Comparison of ENCODE assay signal across 19 cellular contexts in the genomic region with DNA sequence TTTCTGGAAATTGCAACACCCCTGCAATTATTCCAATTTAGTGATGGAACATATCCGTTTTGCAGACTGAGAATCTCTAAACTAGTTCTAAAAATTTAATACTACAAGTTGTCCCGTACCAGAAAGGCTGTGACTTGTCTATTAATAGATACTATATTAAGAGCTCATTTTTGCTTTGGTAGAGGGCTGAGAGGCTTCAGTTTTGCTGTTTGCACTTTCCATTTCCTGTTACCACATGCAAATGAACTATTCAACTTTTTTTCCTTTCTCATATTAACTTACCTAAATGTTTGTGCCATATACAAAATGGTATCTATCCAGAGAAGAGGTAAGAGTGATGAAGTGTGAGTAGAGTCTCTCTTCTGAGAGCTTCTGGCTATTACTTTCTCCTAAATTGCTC.
DNase-seq lines count a peak whose midpoint lies in the region; ATAC-seq lines count a peak whose summit lies in the region.
"Had no signal": no experiment of that assay in that cellular context is flagged by ENCODE, and none has a peak within 500 bp of the region (broad histone marks: within the 10 kb centered on the region; RNA-seq: fewer than 3 reads in every experiment).

No MANE protein-coding gene starts in this region.

- in situ Hi-C loops in KBM-7 (cut with MboI; ENCODE audit: low pct_unique_long_range_greater_than_20kb, low sequenced_read_pairs): no loop called here

- H3K27me3 Mint-ChIP-seq in activated T-cell treated with anti-CD3 and anti-CD28 coated beads, Interleukin-2, amount 50 U/mL, for 4 hours (ENCODE audit: low read depth): peaks cover 7% of the 10 kb centered on the region

- DNase-seq in NCI-H1092 treated with DMSO at 0.1 percent for 48 hours (lab: John Stamatoyannopoulos, UW): no peak
- DNase-seq in KBM-7: no peak
- no peak for DNase-seq in activated CD4-positive, alpha-beta T cell treated with anti-CD3 and anti-CD28 coated beads, Interleukin-2, amount 50 U/mL, for 1 hour
- no peak for DNase-seq in activated T-cell treated with anti-CD3 and anti-CD28 coated beads, Interleukin-2, amount 50 U/mL, for 4 hours
- DNase-seq: activated T-cell treated with anti-CD3 and anti-CD28 coated beads, Interleukin-2, amount 50 U/mL, for 72 hours; effector CD4-positive, alpha-beta T cell; EL; heart right ventricle; kidney; MG63; NCI-H2081 treated with DMSO at 0.1 percent for 48 hours had no signal

- H3K36me3 Mint-ChIP-seq in activated T-cell treated with anti-CD3 and anti-CD28 coated beads, Interleukin-2, amount 50 U/mL, for 4 hours (ENCODE audit: insufficient read depth): no peaks in the 10 kb centered on the region
- H3K36me3 Mint-ChIP-seq: neural progenitor cell had no signal

- H3K9me3 Mint-ChIP-seq in activated T-cell treated with anti-CD3 and anti-CD28 coated beads, Interleukin-2, amount 50 U/mL, for 4 hours: no peaks in the 10 kb centered on the region
- H3K9me3 Mint-ChIP-seq: neural progenitor cell had no signal

- H3K4me1 Mint-ChIP-seq in activated T-cell treated with anti-CD3 and anti-CD28 coated beads, Interleukin-2, amount 50 U/mL, for 4 hours (ENCODE audit: low read depth): peaks cover 2% of the 10 kb centered on the region
- H3K4me1 Mint-ChIP-seq: neural progenitor cell had no signal

- ATAC-seq in GM18508 (IDR thresholded peaks at IDR 0.05; ENCODE audit: insufficient read depth, unreplicated experiment): peak; percentile 70
- peak; percentile 70 for ATAC-seq in GM19467 (IDR thresholded peaks at IDR 0.05; ENCODE audit: unreplicated experiment)
- peak; percentile 64 for ATAC-seq in HG02852 (IDR thresholded peaks at IDR 0.05; ENCODE audit: unreplicated experiment)
- peak; percentile 74 for ATAC-seq in HG03432 (IDR thresholded peaks at IDR 0.05; ENCODE audit: unreplicated experiment)
- ATAC-seq in activated T-cell treated with anti-CD3 and anti-CD28 coated beads, Interleukin-2, amount 50 U/mL, for 4 hours: no peak
- ATAC-seq: activated T-cell treated with anti-CD3 and anti-CD28 coated beads, Interleukin-2, amount 50 U/mL, for 72 hours; GM12878; heart right ventricle; Panc1; SK-N-SH treated with all-trans-retinoic acid at 6 μM for 48 hours had no signal

- H3K4me3 Mint-ChIP-seq in activated T-cell treated with anti-CD3 and anti-CD28 coated beads, Interleukin-2, amount 50 U/mL, for 4 hours: no peak overlapping the region
- H3K4me3 Mint-ChIP-seq: activated T-cell treated with anti-CD3 and anti-CD28 coated beads, Interleukin-2, amount 50 U/mL, for 72 hours; neural progenitor cell had no signal

Comparison
In these comparisons a context has a peak if more than half of its experiments do, and no peak if none do; other contexts are left out.
1. ATAC-seq: peak in GM18508 (single experiment), GM19467 (single experiment), HG02852 (single experiment) and HG03432 (single experiment); none in activated T-cell treated with anti-CD3 and anti-CD28 coated beads, Interleukin-2, amount 50 U/mL, for 4 hours (0 of 2).